In genomic region chr6:72741083-72741482, GRCh38 we compare ENCODE assay signal across 21 cellular contexts.
A peak's percentile ranks its signal among the peaks of the same experiment; 100 is the strongest.
DNase-seq lines count a peak whose midpoint lies in the region; ATAC-seq, FAIRE-seq and TF ChIP-seq lines count a peak whose summit lies in the region.
"Had no signal": no experiment of that assay in that cellular context is flagged by ENCODE, and none has a peak within 500 bp of the region (broad histone marks: within the 10 kb centered on the region; RNA-seq: fewer than 3 reads in every experiment).

No MANE protein-coding gene starts in this region.

- no peak for DNase-seq in activated naive CD4-positive, alpha-beta T cell treated with anti-CD3 and anti-CD28 coated beads for 36 hours
- DNase-seq in activated naive CD4-positive, alpha-beta T cell treated with anti-CD3 and anti-CD28 coated beads, Interleukin-2, amount 50 U/mL, for 16 hours: no peak
- DNase-seq in GM12878 (ENCODE audit: low read depth, low spot score) (no peak), dorsolateral prefrontal cortex (no peak), pancreas (no peak)
- DNase-seq in stimulated activated effector memory CD8-positive, alpha-beta T cell treated with anti-CD3 and anti-CD28 coated beads, Interleukin-12 subunit alpha, Interleukin-12 subunit beta, amount 100 ng/mL, for 72 hours (ENCODE audit: low spot score in 2 of 2): no peak
- DNase-seq: 8988T; BE2C; CD8-positive, alpha-beta T cell; GM23248; HCEC 1CT; KBM-7; NCI-H1048; NCI-H1436 treated with DMSO at 0.1 percent for 48 hours; NCI-H2029 treated with DMSO at 0.1 percent for 48 hours; NCI-H2171 treated with DMSO at 0.1 percent for 48 hours; NCI-H446 treated with DMSO at 0.1 percent for 48 hours; PC-9; SJCRH30 had no signal

- no peak overlapping the region for H3K9ac ChIP-seq in GM12878 (ENCODE audit: control insufficient read depth, insufficient read depth, low read length)
- H3K9ac ChIP-seq: GM23248 had no signal

- H3K27me3 ChIP-seq in GM12878 (replicated peaks in 1 of 2; ENCODE audit: control insufficient read depth in 2 of 2, insufficient read depth in 2 of 2, low read length in 1 of 2) (no peaks in the 10 kb centered on the region), dorsolateral prefrontal cortex (no peaks in the 10 kb centered on the region), pancreas (no peaks in the 10 kb centered on the region)
- H3K27me3 ChIP-seq: BE2C, SJCRH30 had no signal

- peak; percentile 38 for ATAC-seq in HG03175 (IDR thresholded peaks at IDR 0.05; ENCODE audit: unreplicated experiment)
- peak; percentile 5; the same call in 1 of the 3 replicates for ATAC-seq in GM12878
- peak; percentile 39 for ATAC-seq in stimulated activated effector memory CD8-positive, alpha-beta T cell treated with anti-CD3 and anti-CD28 coated beads, Interleukin-12 subunit alpha, Interleukin-12 subunit beta, amount 100 ng/mL, for 72 hours
- ATAC-seq in pancreas: no peak
- ATAC-seq in HG03442 (IDR thresholded peaks at IDR 0.05; ENCODE audit: unreplicated experiment): no peak
- ATAC-seq: CD8-positive, alpha-beta T cell had no signal

- no peak overlapping the region for H2AFZ ChIP-seq in GM12878 (ENCODE audit: control insufficient read depth, low read depth, low read length)
- H2AFZ ChIP-seq: GM23248, PC-9 had no signal

- H3K27ac Mint-ChIP-seq in activated naive CD4-positive, alpha-beta T cell treated with anti-CD3 and anti-CD28 coated beads for 36 hours: peak overlapping the region; percentile 44
- H3K27ac Mint-ChIP-seq in stimulated activated effector memory CD8-positive, alpha-beta T cell treated with anti-CD3 and anti-CD28 coated beads, Interleukin-12 subunit alpha, Interleukin-12 subunit beta, amount 100 ng/mL, for 72 hours: no peak overlapping the region
- H3K27ac Mint-ChIP-seq: CD8-positive, alpha-beta T cell had no signal

- SMC1A ChIA-PET in GM12878 (lab: Charles Lee; ENCODE audit: uncharacterized antibody, unreplicated experiment): interaction anchor here (0.8 to 3.4 kb wide), 15 partner anchors 9 to 124 kb away, joined by 3 to 27 read pairs (median 5); no protein-coding TSS in a partner anchor

- 85% methylated on average over 3 of the region's 3 CpGs for WGBS in GM12878 (ENCODE audit: insufficient coverage, insufficient replicate concordance, low lambda C conversion rate, missing lambda C conversion rate)
- WGBS in pancreas, 2 donors: 67 to 68% methylated on average over 3 of the region's 3 CpGs

- peaks cover 30% of the 10 kb centered on the region for H3K4me1 Mint-ChIP-seq in activated naive CD4-positive, alpha-beta T cell treated with anti-CD3 and anti-CD28 coated beads for 36 hours (ENCODE audit: low read depth)
- peaks cover 24% of the 10 kb centered on the region for H3K4me1 Mint-ChIP-seq in stimulated activated effector memory CD8-positive, alpha-beta T cell treated with anti-CD3 and anti-CD28 coated beads, Interleukin-12 subunit alpha, Interleukin-12 subunit beta, amount 100 ng/mL, for 72 hours

- 0 out of 2 replicates have a peak overlapping the region, but pooled peaks have one; percentile 26 for H3K4me2 ChIP-seq in GM12878 (ENCODE audit: control insufficient read depth, insufficient read depth)
- H3K4me2 ChIP-seq: PC-9 had no signal

- in situ Hi-C loops in GM12878 (cut with MboI): loop anchor here (5.0 kb wide), 1 partner anchor 114 kb away; no protein-coding TSS in a partner anchor

- POLR2A ChIA-PET in GM12878 (lab: Charles Lee): interaction anchor here (0.7 to 1.9 kb wide), 5 partner anchors 13 to 121 kb away, joined by 3 to 5 read pairs (median 3); no protein-coding TSS in a partner anchor

- H3K36me3 ChIP-seq in GM12878 (ENCODE audit: control insufficient read depth in 2 of 2, insufficient read depth in 2 of 2, low read length in 1 of 2) (no peaks in the 10 kb centered on the region; a peak in 1 of 4 replicates), pancreas (no peaks in the 10 kb centered on the region)
- H3K36me3 ChIP-seq: BE2C, SJCRH30 had no signal

- no peak for TF ChIP-seq EP300 in GM12878 (IDR thresholded peaks at IDR 0.05; ENCODE audit: borderline replicate concordance in 1 of 2, control insufficient read depth in 1 of 2, low read depth in 2 of 2, low read length in 2 of 2)

- H3K27ac ChIP-seq in GM12878 (ENCODE audit: control insufficient read depth, insufficient read depth): peak overlapping the region; percentile 61
- H3K27ac ChIP-seq in dorsolateral prefrontal cortex: no peak overlapping the region
- H3K27ac ChIP-seq in pancreas: no peak overlapping the region
- H3K27ac ChIP-seq: GM23248, PC-9, SJCRH30 had no signal

- TF ChIP-seq POLR2A in GM12878 (IDR thresholded peaks at IDR 0.05; ENCODE audit: low read depth, low read length): no peak

- no peaks in the 10 kb centered on the region for H4K20me1 ChIP-seq in GM12878 (ENCODE audit: control insufficient read depth, insufficient read depth)

- no peak for TF ChIP-seq RAD21 in GM12878 (IDR thresholded peaks at IDR 0.05; ENCODE audit: insufficient read depth, low read depth, low read length)

- TF ChIP-seq CTCF in GM12878 (IDR thresholded peaks at IDR 0.05 in 2 of 3, conservative IDR thresholded peaks at IDR 0.05 in 1 of 3; ENCODE audit: control insufficient read depth in 2 of 3, extremely low read depth in 1 of 3, insufficient read depth in 1 of 3, low read depth in 3 of 3, low read length in 3 of 3) (no peak), dorsolateral prefrontal cortex (IDR thresholded peaks at IDR 0.05 in 54 of 56, conservative IDR thresholded peaks at IDR 0.05 in 2 of 56; ENCODE audit: low read depth in 1 of 56, partially characterized antibody in 56 of 56) (no peak), pancreas (IDR thresholded peaks at IDR 0.05) (no peak)

- H3K36me3 Mint-ChIP-seq in activated naive CD4-positive, alpha-beta T cell treated with anti-CD3 and anti-CD28 coated beads for 36 hours (ENCODE audit: low read depth): peaks cover 3% of the 10 kb centered on the region
- no peaks in the 10 kb centered on the region for H3K36me3 Mint-ChIP-seq in stimulated activated effector memory CD8-positive, alpha-beta T cell treated with anti-CD3 and anti-CD28 coated beads, Interleukin-12 subunit alpha, Interleukin-12 subunit beta, amount 100 ng/mL, for 72 hours
- H3K36me3 Mint-ChIP-seq: CD8-positive, alpha-beta T cell had no signal

- RAD21 ChIA-PET in GM12878 (lab: Charles Lee; ENCODE audit: unreplicated experiment): interaction anchor here (0.8 to 3.6 kb wide), 13 partner anchors 11 to 389 kb away, joined by 3 to 29 read pairs (median 4); no protein-coding TSS in a partner anchor

- CTCF ChIA-PET in activated naive CD4-positive, alpha-beta T cell treated with anti-CD3 and anti-CD28 coated beads for 36 hours (lab: Charles Lee): no interaction called here
- CTCF ChIA-PET in GM12878 (lab: Yijun Ruan, JAX): interaction anchor here (1.2 to 1.4 kb wide), 5 partner anchors 12 to 125 kb away, joined by 3 to 4 read pairs (median 4); no protein-coding TSS in a partner anchor

- H3K4me3 ChIP-seq in GM12878: no peak overlapping the region
- no peak overlapping the region for H3K4me3 ChIP-seq in dorsolateral prefrontal cortex
- H3K4me3 ChIP-seq in pancreas: no peak overlapping the region
- H3K4me3 ChIP-seq: GM23248, PC-9, SJCRH30 had no signal

- peaks cover 24% of the 10 kb centered on the region for H3K4me1 ChIP-seq in GM12878 (ENCODE audit: control insufficient read depth, insufficient read depth, low read length)
- H3K4me1 ChIP-seq in pancreas: no peaks in the 10 kb centered on the region
- H3K4me1 ChIP-seq: BE2C, SJCRH30 had no signal

- BruUV-seq in GM12878 (replicated peaks; lab: Mats Ljungman, UMichigan): no TSS peak

- FAIRE-seq in GM12878 (lab: Jason Lieb, UNC) (no peak), pancreas (lab: Jason Lieb, UNC) (no peak)

- H3K27me3 Mint-ChIP-seq in activated naive CD4-positive, alpha-beta T cell treated with anti-CD3 and anti-CD28 coated beads for 36 hours (ENCODE audit: low read depth): no peaks in the 10 kb centered on the region

- peaks cover under 1% of the 10 kb centered on the region for H3K9me3 Mint-ChIP-seq in activated naive CD4-positive, alpha-beta T cell treated with anti-CD3 and anti-CD28 coated beads for 36 hours
- H3K9me3 Mint-ChIP-seq in stimulated activated effector memory CD8-positive, alpha-beta T cell treated with anti-CD3 and anti-CD28 coated beads, Interleukin-12 subunit alpha, Interleukin-12 subunit beta, amount 100 ng/mL, for 72 hours: no peaks in the 10 kb centered on the region

- no peak overlapping the region for H3K4me3 Mint-ChIP-seq in activated naive CD4-positive, alpha-beta T cell treated with anti-CD3 and anti-CD28 coated beads for 36 hours
- H3K4me3 Mint-ChIP-seq in stimulated activated effector memory CD8-positive, alpha-beta T cell treated with anti-CD3 and anti-CD28 coated beads, Interleukin-12 subunit alpha, Interleukin-12 subunit beta, amount 100 ng/mL, for 72 hours: no peak overlapping the region
- H3K4me3 Mint-ChIP-seq: CD8-positive, alpha-beta T cell had no signal

- H3K9me3 ChIP-seq in GM12878 (replicated peaks; ENCODE audit: control insufficient read depth, insufficient read depth, low read length) (no peaks in the 10 kb centered on the region; the same call in 2 of the 3 replicates), pancreas (no peaks in the 10 kb centered on the region)
- H3K9me3 ChIP-seq: BE2C, SJCRH30 had no signal

- intact Hi-C loops in activated naive CD4-positive, alpha-beta T cell treated with anti-CD3 and anti-CD28 coated beads for 36 hours (cut with micrococcal nuclease): loop anchor here (2.0 kb wide), 1 partner anchor 90 kb away; no protein-coding TSS in a partner anchor
- intact Hi-C loops in GM12878 (cut with micrococcal nuclease; ENCODE audit: unreplicated experiment) (loop anchor here (2.0 to 5.0 kb wide), 3 partner anchors 52 to 119 kb away; partner anchors contain the start of gene KCNQ5), dorsolateral prefrontal cortex (cut with DNase I) (no loop called here), pancreas (cut with DNase I) (no loop called here)

- peaks cover 9% of the 10 kb centered on the region for H3K79me2 ChIP-seq in GM12878 (ENCODE audit: control insufficient read depth, insufficient read depth, low read length)

TF ChIP-seq in GM12878, 131 proteins besides CTCF, POLR2A, EP300 and RAD21 (continues in another document):
- TF ChIP-seq IKZF2 (IDR thresholded peaks at IDR 0.05) (peak in 1 of 2 experiments; percentile 57; a peak in 2 of 4 replicates), ZNF217 (IDR thresholded peaks at IDR 0.05) (no peak), TBL1XR1 (IDR thresholded peaks at IDR 0.05; ENCODE audit: low read depth, low read length) (no peak), PAX5 (IDR thresholded peaks at IDR 0.05; ENCODE audit: borderline replicate concordance, low read depth, low read length) (no peak), SUPT20H (IDR thresholded peaks at IDR 0.05; ENCODE audit: borderline replicate concordance, control insufficient read depth, low read depth, low read length) (no peak)

Comparison
In these comparisons a context has a peak if more than half of its experiments do, and no peak if none do; other contexts are left out.
1. ATAC-seq: peak in HG03175 (single experiment), GM12878 (single experiment) and stimulated activated effector memory CD8-positive, alpha-beta T cell treated with anti-CD3 and anti-CD28 coated beads, Interleukin-12 subunit alpha, Interleukin-12 subunit beta, amount 100 ng/mL, for 72 hours (single experiment); none in pancreas (0 of 4) and HG03442 (single experiment).
2. intact Hi-C loops: an anchor here in activated naive CD4-positive, alpha-beta T cell treated with anti-CD3 and anti-CD28 coated beads for 36 hours (2.0 kb wide) and GM12878 (2.0 to 5.0 kb wide); none called in dorsolateral prefrontal cortex and pancreas.